8 cellular contexts compared by ENCODE assay signal in genomic region chr20:1816384-1817381, GRCh38.
DNase-seq lines count a peak whose midpoint lies in the region; ATAC-seq and TF ChIP-seq lines count a peak whose summit lies in the region.
"Had no signal": no experiment of that assay in that cellular context is flagged by ENCODE, and none has a peak within 500 bp of the region (broad histone marks: within the 10 kb centered on the region; RNA-seq: fewer than 3 reads in every experiment).

No MANE protein-coding gene starts in this region.

- POLR2A ChIA-PET in activated CD8-positive, alpha-beta T cell treated with anti-CD3 and anti-CD28 coated beads for 36 hours (lab: Charles Lee), result no interaction called here

- no peaks in the 10 kb centered on the region for H3K36me3 Mint-ChIP-seq in HFFc6 (ENCODE audit: low read depth)
- no peaks in the 10 kb centered on the region for H3K36me3 Mint-ChIP-seq in activated CD8-positive, alpha-beta T cell treated with anti-CD3 and anti-CD28 coated beads for 36 hours (ENCODE audit: low read depth)

- H3K4me3 Mint-ChIP-seq in HFFc6, result peak overlapping the region; percentile 54
- no peak overlapping the region for H3K4me3 Mint-ChIP-seq in activated CD8-positive, alpha-beta T cell treated with anti-CD3 and anti-CD28 coated beads for 36 hours

- peak overlapping the region; percentile 68 for H3K27ac Mint-ChIP-seq in HFFc6
- H3K27ac Mint-ChIP-seq in activated CD8-positive, alpha-beta T cell treated with anti-CD3 and anti-CD28 coated beads for 36 hours, result no peak overlapping the region

- no peaks in the 10 kb centered on the region for H3K9me3 Mint-ChIP-seq in HFFc6
- no peaks in the 10 kb centered on the region for H3K9me3 Mint-ChIP-seq in activated CD8-positive, alpha-beta T cell treated with anti-CD3 and anti-CD28 coated beads for 36 hours

- intact Hi-C loops in activated CD8-positive, alpha-beta T cell treated with anti-CD3 and anti-CD28 coated beads for 36 hours (cut with micrococcal nuclease), result no loop called here
- intact Hi-C loops in heart left ventricle (cut with DNase I), result no loop called here

- TF ChIP-seq POLR2A in heart left ventricle (IDR thresholded peaks at IDR 0.05), result no peak

- DNase-seq in HFFc6 (peak; percentile 86), heart left ventricle (peak in 4 of 5 donors; percentile 48 to 68 (median 54)), NCI-H2227 treated with DMSO at 0.1 percent for 48 hours (lab: John Stamatoyannopoulos, UW) (no peak), NCI-H82 (lab: John Stamatoyannopoulos, UW) (no peak)
- peak; percentile 43 for DNase-seq in activated CD8-positive, alpha-beta T cell treated with anti-CD3 and anti-CD28 coated beads for 36 hours
- no peak for DNase-seq in activated CD8-positive, alpha-beta memory T cell treated with anti-CD3 and anti-CD28 coated beads, Interleukin-2, amount 50 U/mL, for 48 hours
- DNase-seq: naive B cell had no signal

- H3K9ac ChIP-seq in stomach smooth muscle (ENCODE audit: low read length in 2 of 2), result no peak overlapping the region

- CTCF ChIA-PET in activated CD8-positive, alpha-beta T cell treated with anti-CD3 and anti-CD28 coated beads for 36 hours (lab: Charles Lee), result no interaction called here

- H3K27ac ChIP-seq in heart left ventricle (peak overlapping the region; percentile 57 to 97 (median 80)), stomach smooth muscle (ENCODE audit: low read length) (peak overlapping the region; percentile 31)

- WGBS in heart left ventricle, 4 donors, result 57 to 67% (median 63%) methylated on average over 16 of the region's 16 CpGs

- H3K9me3 ChIP-seq in heart left ventricle (peaks cover 0 to 4% (median 0%) of the 10 kb centered on the region in 12 donors), stomach smooth muscle (ENCODE audit: control insufficient read depth in 2 of 2, low read length in 2 of 2) (no peaks in the 10 kb centered on the region)

- H3K4me3 ChIP-seq in heart left ventricle (no peak overlapping the region), stomach smooth muscle (ENCODE audit: low read length in 2 of 2) (peak overlapping the region in 1 of 2 donors; percentile 15)

- H3K27me3 ChIP-seq in heart left ventricle (no peaks in the 10 kb centered on the region), stomach smooth muscle (ENCODE audit: control insufficient read depth in 1 of 2, insufficient read depth in 2 of 2, low read length in 2 of 2) (no peaks in the 10 kb centered on the region)

- peaks cover 89% of the 10 kb centered on the region for H3K4me1 Mint-ChIP-seq in HFFc6 (ENCODE audit: low read depth)
- peaks cover 12% of the 10 kb centered on the region for H3K4me1 Mint-ChIP-seq in activated CD8-positive, alpha-beta T cell treated with anti-CD3 and anti-CD28 coated beads for 36 hours (ENCODE audit: low read depth)

- H3K36me3 ChIP-seq in heart left ventricle, result no peaks in the 10 kb centered on the region
- no peaks in the 10 kb centered on the region for H3K36me3 ChIP-seq in stomach smooth muscle (ENCODE audit: control insufficient read depth in 2 of 2, insufficient read depth in 2 of 2, low read length in 2 of 2)

- ATAC-seq in activated CD8-positive, alpha-beta T cell treated with anti-CD3 and anti-CD28 coated beads for 36 hours, result no peak
- ATAC-seq in heart left ventricle, result peak; percentile 78 to 84 (median 82)

- H3K4me1 ChIP-seq in heart left ventricle, result peaks cover 0 to 86% (median 48%) of the 10 kb centered on the region in 12 donors
- peaks cover 37% of the 10 kb centered on the region for H3K4me1 ChIP-seq in stomach smooth muscle (ENCODE audit: control insufficient read depth, insufficient read depth, low read length)

- TF ChIP-seq CTCF in HFFc6 (IDR thresholded peaks at IDR 0.05), result no peak
- no peak for TF ChIP-seq CTCF in activated CD8-positive, alpha-beta T cell treated with anti-CD3 and anti-CD28 coated beads for 36 hours (IDR thresholded peaks at IDR 0.05)
- no peak for TF ChIP-seq CTCF in heart left ventricle (IDR thresholded peaks at IDR 0.05)

- no peaks in the 10 kb centered on the region; the same call in 1 of the 2 replicates for H3K27me3 Mint-ChIP-seq in HFFc6 (ENCODE audit: insufficient read depth)
- peaks cover 44% of the 10 kb centered on the region for H3K27me3 Mint-ChIP-seq in activated CD8-positive, alpha-beta T cell treated with anti-CD3 and anti-CD28 coated beads for 36 hours

Comparison
In these comparisons a context has a peak if more than half of its experiments do, and no peak if none do; other contexts are left out.
1. DNase-seq: peak in HFFc6 (single experiment), activated CD8-positive, alpha-beta T cell treated with anti-CD3 and anti-CD28 coated beads for 36 hours (single experiment) and heart left ventricle (4 of 5); none in activated CD8-positive, alpha-beta memory T cell treated with anti-CD3 and anti-CD28 coated beads, Interleukin-2, amount 50 U/mL, for 48 hours (single experiment), NCI-H2227 treated with DMSO at 0.1 percent for 48 hours (single experiment) and NCI-H82 (single experiment).